1 cellular context compared by ENCODE assay signal in genomic region chr21:25191141-25191540, GRCh38.
TF ChIP-seq lines count a peak whose summit lies in the region.

No MANE protein-coding gene starts in this region.

TF ChIP-seq in GM12878, 131 proteins besides CTCF, POLR2A, EP300 and RAD21 (continued from another document and continues in another):
- TF ChIP-seq ZNF24 (IDR thresholded peaks at IDR 0.05), result no peak
- peak; percentile 80; the same call in 1 of the 2 replicates for TF ChIP-seq IRF4 (IDR thresholded peaks at IDR 0.05; ENCODE audit: low read depth, low read length)
- no peak for TF ChIP-seq USF1 (IDR thresholded peaks at IDR 0.05; ENCODE audit: borderline replicate concordance, extremely low read length, insufficient read depth, low read depth, low read length)
- peak; percentile 80; the same call in 1 of the 2 replicates for TF ChIP-seq MEF2A (IDR thresholded peaks at IDR 0.05; ENCODE audit: insufficient read depth, low read depth, low read length)
- TF ChIP-seq IRF3 (IDR thresholded peaks at IDR 0.05), result no peak
- TF ChIP-seq RB1 (IDR thresholded peaks at IDR 0.05; ENCODE audit: borderline replicate concordance), result no peak
- TF ChIP-seq BMI1 (IDR thresholded peaks at IDR 0.05; ENCODE audit: borderline replicate concordance), result no peak
- no peak for TF ChIP-seq SMARCA5 (IDR thresholded peaks at IDR 0.05)
- TF ChIP-seq POLR2AphosphoS5 (IDR thresholded peaks at IDR 0.05; ENCODE audit: low read length), result no peak
- TF ChIP-seq HDGF (IDR thresholded peaks at IDR 0.05), result no peak
- TF ChIP-seq NKRF (conservative IDR thresholded peaks at IDR 0.05), result no peak
- TF ChIP-seq BCL3 (IDR thresholded peaks at IDR 0.05; ENCODE audit: borderline replicate concordance, insufficient read depth, low read depth, low read length, poor library complexity, severe bottlenecking), result peak; percentile 79
- no peak for TF ChIP-seq STAT1 (conservative IDR thresholded peaks at IDR 0.05)
- no peak for TF ChIP-seq CREB1 (IDR thresholded peaks at IDR 0.05; ENCODE audit: low read depth)
- no peak for TF ChIP-seq CHD4 (IDR thresholded peaks at IDR 0.05)
- no peak for TF ChIP-seq HDAC2 (IDR thresholded peaks at IDR 0.05)
- no peak for TF ChIP-seq CBX3 (IDR thresholded peaks at IDR 0.05; ENCODE audit: borderline replicate concordance, low read depth)
- no peak for TF ChIP-seq HCFC1 (IDR thresholded peaks at IDR 0.05; ENCODE audit: low read length)
- no peak for TF ChIP-seq FOXK2 (IDR thresholded peaks at IDR 0.05)
- TF ChIP-seq ZNF207 (IDR thresholded peaks at IDR 0.05; ENCODE audit: borderline replicate concordance), result no peak
- TF ChIP-seq CEBPB (IDR thresholded peaks at IDR 0.05; ENCODE audit: borderline replicate concordance in 1 of 2, low read depth in 2 of 2, low read length in 2 of 2), result 0 out of 4 replicates have a peak, but pooled peaks of 1 of the 2 experiments have one; percentile 33
- no peak for TF ChIP-seq MTA3 (IDR thresholded peaks at IDR 0.05; ENCODE audit: borderline replicate concordance, low read length)
- TF ChIP-seq IKZF1 (conservative IDR thresholded peaks at IDR 0.05), result no peak
- no peak for TF ChIP-seq ZNF687 (IDR thresholded peaks at IDR 0.05)
- TF ChIP-seq ZNF384 (IDR thresholded peaks at IDR 0.05; ENCODE audit: borderline replicate concordance, low read depth, low read length), result no peak
- no peak for TF ChIP-seq EZH2 (IDR thresholded peaks at IDR 0.05; ENCODE audit: borderline replicate concordance, control insufficient read depth, low read depth, low read length)
- TF ChIP-seq PAX8 (IDR thresholded peaks at IDR 0.05), result no peak
- TF ChIP-seq RELA (IDR thresholded peaks at IDR 0.05; ENCODE audit: borderline replicate concordance, partially characterized antibody), result no peak
- no peak for TF ChIP-seq BACH1 (IDR thresholded peaks at IDR 0.05; ENCODE audit: borderline replicate concordance)
- no peak for TF ChIP-seq DPF2 (IDR thresholded peaks at IDR 0.05)
- no peak for TF ChIP-seq ATF3 (IDR thresholded peaks at IDR 0.05; ENCODE audit: borderline replicate concordance, extremely low read depth, low read depth, low read length)
- TF ChIP-seq SMAD5 (IDR thresholded peaks at IDR 0.05; ENCODE audit: low read depth), result no peak
- peak; percentile 92 for TF ChIP-seq NFIC (IDR thresholded peaks at IDR 0.05; ENCODE audit: low read depth, low read length)
- TF ChIP-seq TARDBP (IDR thresholded peaks at IDR 0.05; ENCODE audit: borderline replicate concordance), result no peak
- no peak for TF ChIP-seq CUX1 (IDR thresholded peaks at IDR 0.05; ENCODE audit: insufficient replicate concordance, low read depth, low read length)
- TF ChIP-seq SRF (IDR thresholded peaks at IDR 0.05; ENCODE audit: low read depth in 2 of 2, low read length in 2 of 2), result peak in 1 of 2 experiments; percentile 48; a peak in 1 of 4 replicates
- no peak for TF ChIP-seq MXI1 (IDR thresholded peaks at IDR 0.05; ENCODE audit: low read depth, low read length)
- no peak for TF ChIP-seq KDM1A (IDR thresholded peaks at IDR 0.05; ENCODE audit: borderline replicate concordance)
- TF ChIP-seq SMC3 (IDR thresholded peaks at IDR 0.05; ENCODE audit: borderline replicate concordance, low read length), result no peak
- TF ChIP-seq E4F1 (IDR thresholded peaks at IDR 0.05; ENCODE audit: borderline replicate concordance, partially characterized antibody), result no peak
- no peak for TF ChIP-seq SMAD1 (IDR thresholded peaks at IDR 0.05; ENCODE audit: low read depth, partially characterized antibody)
- 0 out of 2 replicates have a peak, but pooled peaks have one; percentile 45 for TF ChIP-seq NR2F1 (conservative IDR thresholded peaks at IDR 0.05)
- no peak for TF ChIP-seq NR2C1 (IDR thresholded peaks at IDR 0.05)
